In the genomic region with DNA sequence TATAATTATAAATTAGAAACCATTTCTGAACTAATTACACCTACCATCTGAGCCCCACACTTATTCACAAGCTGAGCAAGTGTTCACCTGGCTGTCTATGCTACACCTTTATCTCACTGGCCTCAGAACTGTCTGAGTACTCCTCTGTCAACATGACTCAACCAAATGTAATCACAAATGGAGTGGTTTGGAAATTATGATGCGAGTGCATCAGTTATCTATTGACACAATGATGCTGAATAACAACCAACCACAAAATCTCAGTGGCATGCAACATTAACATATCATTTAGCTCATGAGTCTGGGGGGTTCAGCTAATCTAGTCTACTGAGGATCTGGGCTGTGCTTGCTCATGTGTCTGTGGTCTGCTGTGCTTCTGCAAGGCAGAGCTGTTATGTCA, we compare ENCODE assay signal across 11 cellular contexts.
"Had no signal": no experiment of that assay in that cellular context is flagged by ENCODE, and none has a peak within 500 bp of the region (broad histone marks: within the 10 kb centered on the region; RNA-seq: fewer than 3 reads in every experiment).

No MANE protein-coding gene starts in this region.

- H3K9me3 Mint-ChIP-seq: neural crest cell had no signal

- H3K27me3 Mint-ChIP-seq: activated CD4-positive, alpha-beta T cell treated with anti-CD3 and anti-CD28 coated beads for 36 hours had no signal

- H3K4me1 Mint-ChIP-seq: activated CD4-positive, alpha-beta T cell treated with anti-CD3 and anti-CD28 coated beads for 36 hours; neural crest cell had no signal

- H3K4me3 Mint-ChIP-seq: activated CD4-positive, alpha-beta T cell treated with anti-CD3 and anti-CD28 coated beads for 36 hours; activated CD8-positive, alpha-beta T cell treated with anti-CD3 and anti-CD28 coated beads, Interleukin-2, amount 10 ng/mL, durations not matched to agents 7 days and 5 days; mesothelial cell of epicardium; neural crest cell had no signal

- ATAC-seq: activated CD4-positive, alpha-beta T cell treated with anti-CD3 and anti-CD28 coated beads for 36 hours; activated CD8-positive, alpha-beta T cell treated with anti-CD3 and anti-CD28 coated beads, Interleukin-2, amount 10 ng/mL, durations not matched to agents 7 days and 5 days; gastrocnemius medialis had no signal

- H3K27ac Mint-ChIP-seq: activated CD4-positive, alpha-beta T cell treated with anti-CD3 and anti-CD28 coated beads for 36 hours; activated CD8-positive, alpha-beta T cell treated with anti-CD3 and anti-CD28 coated beads, Interleukin-2, amount 10 ng/mL, durations not matched to agents 7 days and 5 days; mesothelial cell of epicardium had no signal

- DNase-seq: activated CD4-positive, alpha-beta T cell treated with anti-CD3 and anti-CD28 coated beads for 36 hours; activated CD8-positive, alpha-beta memory T cell treated with anti-CD3 and anti-CD28 coated beads, Interleukin-2, amount 50 U/mL, for 48 hours; activated CD8-positive, alpha-beta T cell treated with anti-CD3 and anti-CD28 coated beads, Interleukin-2, amount 10 ng/mL, durations not matched to agents 7 days and 5 days; aorta; gastrocnemius medialis; kidney glomerular epithelial cell; stimulated activated CD4-positive, alpha-beta T cell treated with anti-CD3 and anti-CD28 coated beads, Interleukin-12 subunit alpha, Interleukin-12 subunit beta, amount 100 ng/mL, for 4 hours; stimulated activated naive CD4-positive, alpha-beta T cell treated with Interleukin-2 at 50 U/mL for 16 hours; trophoblast cell had no signal

- H3K36me3 Mint-ChIP-seq: mesothelial cell of epicardium had no signal
